In genomic region chr21:42307106-42307505, GRCh38 we compare ENCODE assay signal across 14 cellular contexts. TPM values are rescaled to one million over a fixed set of nuclear protein-coding genes. Genes with fewer than 3 reads are reported as not detected.
DNase-seq lines count a peak whose midpoint lies in the region; ATAC-seq and TF ChIP-seq lines count a peak whose summit lies in the region.
"Had no signal": no experiment of that assay in that cellular context is flagged by ENCODE, and none has a peak within 500 bp of the region (broad histone marks: within the 10 kb centered on the region; RNA-seq: fewer than 3 reads in every experiment).

No MANE protein-coding gene starts in this region.

- H3K4me3 Mint-ChIP-seq in endodermal cell: no peak overlapping the region
- H3K4me3 Mint-ChIP-seq in stimulated activated effector memory CD8-positive, alpha-beta T cell treated with anti-CD3 and anti-CD28 coated beads, Interleukin-12 subunit alpha, Interleukin-12 subunit beta, amount 100 ng/mL, for 72 hours: no peak overlapping the region

- WGBS in endodermal cell (ENCODE audit: insufficient coverage in 1 of 2, insufficient read length in 1 of 2), 2 experiments: 80 to 84% methylated on average over 4 to 5 of the region's 5 CpGs
- WGBS in stomach, 5 donors: 63 to 83% (median 72%) methylated on average over 5 of the region's 5 CpGs

- H3K27me3 ChIP-seq in endodermal cell (ENCODE audit: control insufficient read depth, insufficient read depth, low read length, poor library complexity, severe bottlenecking) (peaks cover 7% of the 10 kb centered on the region), stomach (peaks cover 0 to 60% (median 10%) of the 10 kb centered on the region in 3 donors), BE2C (no peaks in the 10 kb centered on the region)

- peaks cover 3% of the 10 kb centered on the region for H3K4me1 Mint-ChIP-seq in endodermal cell
- no peaks in the 10 kb centered on the region for H3K4me1 Mint-ChIP-seq in stimulated activated effector memory CD8-positive, alpha-beta T cell treated with anti-CD3 and anti-CD28 coated beads, Interleukin-12 subunit alpha, Interleukin-12 subunit beta, amount 100 ng/mL, for 72 hours

- intact Hi-C loops in stomach (cut with DNase I; ENCODE audit: low total_unique reads): loop anchor here (10.0 kb wide), 1 partner anchor 138 kb away; no protein-coding TSS in a partner anchor

- H3K4me1 ChIP-seq in endodermal cell (ENCODE audit: control insufficient read depth, insufficient read depth, low read length) (no peaks in the 10 kb centered on the region), stomach (peaks cover 8 to 19% (median 12%) of the 10 kb centered on the region in 4 donors), BE2C (no peaks in the 10 kb centered on the region; the same call in 1 of the 2 replicates)

- no peak for TF ChIP-seq CTCF in endodermal cell (conservative IDR thresholded peaks at IDR 0.05)
- no peak for TF ChIP-seq CTCF in stomach (IDR thresholded peaks at IDR 0.05)
- no peak for TF ChIP-seq CTCF in BE2C (IDR thresholded peaks at IDR 0.05; ENCODE audit: low read depth, low read length)

- ATAC-seq in stimulated activated effector memory CD8-positive, alpha-beta T cell treated with anti-CD3 and anti-CD28 coated beads, Interleukin-12 subunit alpha, Interleukin-12 subunit beta, amount 100 ng/mL, for 72 hours: no peak

- H3K27me3 Mint-ChIP-seq in endodermal cell (ENCODE audit: insufficient read depth): peaks cover 5% of the 10 kb centered on the region

- peak; percentile 20 for DNase-seq in NCI-H1092 treated with DMSO at 0.1 percent for 48 hours (lab: John Stamatoyannopoulos, UW)
- no peak for DNase-seq in NCI-H1092 (lab: John Stamatoyannopoulos, UW)
- peak; percentile 37 for DNase-seq in activated effector memory CD4-positive, alpha-beta T cell treated with anti-CD3 and anti-CD28 coated beads, Interleukin-2, amount 50 U/mL, for 16 hours
- no peak for DNase-seq in activated effector memory CD4-positive, alpha-beta T cell treated with Interleukin-2 at 50 U/mL for 16 hours
- peak; percentile 34 for DNase-seq in endodermal cell
- peak; percentile 23 for DNase-seq in stomach
- DNase-seq in stimulated activated effector memory CD8-positive, alpha-beta T cell treated with anti-CD3 and anti-CD28 coated beads, Interleukin-12 subunit alpha, Interleukin-12 subunit beta, amount 100 ng/mL, for 72 hours (ENCODE audit: low spot score in 2 of 2): no peak
- DNase-seq in BE2C: no peak
- DNase-seq: 8988T; GOT3; NCI-H526; NK-92 treated with Interleukin-12 subunit alpha and Interleukin-12 subunit beta, amount 100 ng/mL, for 24 hours; RPMI8226 had no signal

- no peak for TF ChIP-seq POLR2A in stomach (IDR thresholded peaks at IDR 0.05)

- no peak overlapping the region for H3K27ac Mint-ChIP-seq in endodermal cell
- no peak overlapping the region for H3K27ac Mint-ChIP-seq in stimulated activated effector memory CD8-positive, alpha-beta T cell treated with anti-CD3 and anti-CD28 coated beads, Interleukin-12 subunit alpha, Interleukin-12 subunit beta, amount 100 ng/mL, for 72 hours

- H3K27ac ChIP-seq in endodermal cell (ENCODE audit: low read depth, low read length): no peak overlapping the region
- H3K27ac ChIP-seq in stomach: no peak overlapping the region

- H3K9me3 Mint-ChIP-seq in endodermal cell: no peaks in the 10 kb centered on the region
- no peaks in the 10 kb centered on the region for H3K9me3 Mint-ChIP-seq in stimulated activated effector memory CD8-positive, alpha-beta T cell treated with anti-CD3 and anti-CD28 coated beads, Interleukin-12 subunit alpha, Interleukin-12 subunit beta, amount 100 ng/mL, for 72 hours

- H3K36me3 ChIP-seq in endodermal cell (ENCODE audit: control insufficient read depth, insufficient read depth, low read length): no peaks in the 10 kb centered on the region
- H3K36me3 ChIP-seq in stomach: no peaks in the 10 kb centered on the region
- no peaks in the 10 kb centered on the region for H3K36me3 ChIP-seq in BE2C

- H3K9me3 ChIP-seq in endodermal cell (ENCODE audit: control insufficient read depth, low read length) (no peaks in the 10 kb centered on the region), stomach (no peaks in the 10 kb centered on the region), BE2C (no peaks in the 10 kb centered on the region)

- no peak for TF ChIP-seq EP300 in stomach (IDR thresholded peaks at IDR 0.05)

- H3K36me3 Mint-ChIP-seq in endodermal cell (ENCODE audit: low read depth): no peaks in the 10 kb centered on the region
- no peaks in the 10 kb centered on the region for H3K36me3 Mint-ChIP-seq in stimulated activated effector memory CD8-positive, alpha-beta T cell treated with anti-CD3 and anti-CD28 coated beads, Interleukin-12 subunit alpha, Interleukin-12 subunit beta, amount 100 ng/mL, for 72 hours

- no peak overlapping the region for H3K9ac ChIP-seq in endodermal cell (ENCODE audit: extremely low read depth, low read length, poor library complexity, severe bottlenecking)

- H3K4me3 ChIP-seq in endodermal cell (ENCODE audit: low read length) (no peak overlapping the region), stomach (no peak overlapping the region), BE2C (ENCODE audit: low read depth, low read length) (no peak overlapping the region)

RNA-seq across cellular contexts. Expression of gene TFF3, which starts 8.1 kb away (rescaled TPM):
- total RNA-seq in endodermal cell (1 to 10 TPM in 1 of 2 donors, not detected in 1; 5.5 TPM), stomach (100 to 1,000 TPM in 2 of 5 donors, 10 to 100 TPM in 2, 1 to 10 TPM in 1; 2.0 to 488 (median 49.6) TPM)
- polyA plus RNA-seq in endodermal cell (2013, experiment 1 of 2): 1.2 TPM
- polyA plus RNA-seq in endodermal cell (2013, experiment 2 of 2): 1.7 TPM
- polyA plus RNA-seq in stomach: 10 to 100 TPM in 2 of 3 donors, 1 to 10 TPM in 1; 7.1 to 27.8 (median 26.8) TPM
- polyA plus RNA-seq in BE2C (2012; ENCODE audit: insufficient read depth, insufficient read length, low read depth): not detected
- polyA plus RNA-seq: BJ had no signal

RNA-seq across cellular contexts. Expression of gene TFF2, which starts 43.7 kb away (rescaled TPM):
- total RNA-seq in endodermal cell: not detected
- polyA plus RNA-seq in endodermal cell (2013, experiment 1 of 2): not detected
- not detected for polyA plus RNA-seq in endodermal cell (2013, experiment 2 of 2)
- 1,000 to 10,000 TPM in 3 of 5 donors, 100 to 1,000 TPM in 1, 1 to 10 TPM in 1; 2.3 to 2,979 (median 1,039) TPM for total RNA-seq in stomach
- 1,000 to 10,000 TPM in 2 of 3 donors, 100 to 1,000 TPM in 1; 154 to 2,390 (median 1,084) TPM for polyA plus RNA-seq in stomach
- not detected for polyA plus RNA-seq in BE2C (2012; ENCODE audit: insufficient read depth, insufficient read length, low read depth)
- polyA plus RNA-seq: BJ had no signal

RNA-seq across cellular contexts. Expression of gene TFF1, which starts 59.2 kb away (rescaled TPM):
- total RNA-seq in endodermal cell (1 to 10 TPM; 1.6 to 3.7 TPM), stomach (1,000 to 10,000 TPM in 1 of 5 donors, 100 to 1,000 TPM in 1, 10 to 100 TPM in 2, not detected in 1; 62.4 to 1,697 (median 407) TPM)
- 1.5 TPM for polyA plus RNA-seq in endodermal cell (2013, experiment 1 of 2)
- 3.2 TPM for polyA plus RNA-seq in endodermal cell (2013, experiment 2 of 2)
- over 10,000 TPM in 1 of 3 donors, 1,000 to 10,000 TPM in 1, 100 to 1,000 TPM in 1; 385 to 10,944 (median 1,930) TPM for polyA plus RNA-seq in stomach
- polyA plus RNA-seq in BE2C (2012; ENCODE audit: insufficient read depth, insufficient read length, low read depth): not detected
- polyA plus RNA-seq: BJ had no signal

Comparison
In these comparisons a context has a peak if more than half of its experiments do, and no peak if none do; other contexts are left out.
1. DNase-seq: peak in NCI-H1092 treated with DMSO at 0.1 percent for 48 hours (single experiment), activated effector memory CD4-positive, alpha-beta T cell treated with anti-CD3 and anti-CD28 coated beads, Interleukin-2, amount 50 U/mL, for 16 hours (single experiment), endodermal cell (single experiment) and stomach (single experiment); none in NCI-H1092 (single experiment), activated effector memory CD4-positive, alpha-beta T cell treated with Interleukin-2 at 50 U/mL for 16 hours (single experiment), stimulated activated effector memory CD8-positive, alpha-beta T cell treated with anti-CD3 and anti-CD28 coated beads, Interleukin-12 subunit alpha, Interleukin-12 subunit beta, amount 100 ng/mL, for 72 hours (0 of 2) and BE2C (single experiment).